In genomic region chr18:21084511-21085078, GRCh38 we compare ENCODE assay signal across 15 cellular contexts.
"Had no signal": no experiment of that assay in that cellular context is flagged by ENCODE, and none has a peak within 500 bp of the region (broad histone marks: within the 10 kb centered on the region; RNA-seq: fewer than 3 reads in every experiment).

No MANE protein-coding gene starts in this region.

- H3K4me3 Mint-ChIP-seq: WTC11 had no signal

- H3K9me3 ChIP-seq: lower lobe of right lung, neutrophil, thyroid gland had no signal

- H3K27ac ChIP-seq: coronary artery, lower lobe of right lung, neutrophil, skin epidermis, thyroid gland had no signal

- DNase-seq: activated CD4-positive, alpha-beta T cell treated with anti-CD3 and anti-CD28 coated beads, Interleukin-2, amount 50 U/mL, for 4 hours; activated gamma-delta T cell treated with Interleukin-2 at 50 U/mL for 16 hours; erythroblast; hippocampal formation; left cardiac atrium; lower lobe of right lung; midbrain; SK-N-SH; stimulated activated CD4-positive, alpha-beta T cell treated with anti-CD3 and anti-CD28 coated beads, Interleukin-4, amount 100 ng/mL, for 4 hours; thyroid gland had no signal

- H3K4me1 ChIP-seq: thyroid gland had no signal

- H3K36me3 ChIP-seq: lower lobe of right lung, neutrophil, thyroid gland had no signal

- H3K9ac ChIP-seq: SK-N-SH had no signal

- ATAC-seq: left cardiac atrium, lower lobe of right lung, WTC11 had no signal

- H3K27me3 ChIP-seq: neutrophil, thyroid gland had no signal

- H3K4me2 ChIP-seq: SK-N-SH had no signal

- H3K27ac Mint-ChIP-seq: WTC11 had no signal

- H3K4me3 ChIP-seq: coronary artery, lower lobe of right lung, skin epidermis, thyroid gland had no signal

- FAIRE-seq: urothelium cell line had no signal
